Comparison of ENCODE assay signal across 8 cellular contexts in the genomic region with DNA sequence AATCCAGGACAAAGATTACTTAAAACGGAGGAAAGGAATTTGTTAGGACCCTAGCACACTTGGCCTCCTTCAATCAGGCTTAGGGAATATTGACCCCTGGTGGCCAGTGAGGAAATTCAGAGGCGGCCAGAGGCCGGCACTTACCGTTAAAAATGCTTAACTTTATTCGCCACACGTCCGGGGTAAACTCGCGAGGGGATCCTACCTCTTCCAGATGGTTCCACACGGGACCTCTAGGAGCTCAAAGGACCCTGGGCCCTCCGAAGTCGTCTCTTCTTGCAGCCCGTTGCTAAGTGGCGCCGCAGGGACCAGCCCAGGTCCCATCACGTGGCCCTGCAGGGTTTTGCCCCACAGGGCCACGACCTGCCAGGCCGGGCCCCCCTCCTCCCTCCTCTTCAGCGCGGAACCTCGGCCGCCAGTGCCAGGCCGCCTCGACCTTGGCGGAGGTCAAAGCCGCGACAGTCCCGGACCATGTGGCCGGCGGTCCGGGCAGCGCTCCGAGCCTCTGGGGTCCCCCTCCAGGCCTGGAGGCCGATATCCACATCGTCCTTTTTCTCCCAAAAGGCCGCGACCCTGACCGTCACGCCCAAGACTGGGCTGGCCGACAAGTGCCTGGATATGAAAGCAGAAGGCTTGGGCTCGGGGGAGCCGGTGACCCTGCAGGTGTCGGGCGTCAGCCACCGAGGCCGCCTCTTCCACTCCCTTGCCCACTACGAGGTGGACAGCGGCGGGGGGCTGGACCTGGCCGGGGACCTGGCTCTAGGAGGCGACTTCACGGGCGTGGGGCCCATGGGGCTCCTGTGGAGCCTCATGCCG. TPM values are rescaled to one million over a fixed set of nuclear protein-coding genes. Genes with fewer than 3 reads are reported as not detected.
A peak's percentile ranks its signal among the peaks of the same experiment; 100 is the strongest.
DNase-seq lines count a peak whose midpoint lies in the region; ATAC-seq and TF ChIP-seq lines count a peak whose summit lies in the region.

No MANE protein-coding gene starts in this region.

- no peaks in the 10 kb centered on the region for H4K20me1 ChIP-seq in GM23338 (replicated peaks; ENCODE audit: insufficient read depth)

- H3K9me3 Mint-ChIP-seq in GM23338 (no peaks in the 10 kb centered on the region), immature natural killer cell (no peaks in the 10 kb centered on the region)

- H3K4me3 ChIP-seq in BJ (ENCODE audit: low read depth, low read length) (peak overlapping the region; percentile 28), GM23338 (peak overlapping the region; percentile 79), skeletal muscle tissue (ENCODE audit: low read length in 3 of 3) (peak overlapping the region; percentile 75 to 84 (median 83))

- H2AFZ ChIP-seq in GM23338 = peak overlapping the region; percentile 98

- H3K27ac ChIP-seq in GM23338 (ENCODE audit: low read depth) (no peak overlapping the region; the same call in 1 of the 2 replicates), caudate nucleus (ENCODE audit: low read depth, low read length) (peak overlapping the region; percentile 76), skeletal muscle tissue (ENCODE audit: low read depth, low read length) (peak overlapping the region; percentile 42)

- H3K4me3 Mint-ChIP-seq in GM23338 (peak overlapping the region; percentile 75), immature natural killer cell (peak overlapping the region; percentile 77 to 87 (median 83))

- H3K36me3 ChIP-seq in BJ (ENCODE audit: control insufficient read depth, insufficient read depth, low read length) (no peaks in the 10 kb centered on the region), GM23338 (ENCODE audit: insufficient read depth) (no peaks in the 10 kb centered on the region), skeletal muscle tissue (ENCODE audit: control insufficient read depth in 3 of 3, insufficient read depth in 3 of 3, low read length in 3 of 3) (peaks cover 0 to 3% (median 0%) of the 10 kb centered on the region in 3 donors)

- ATAC-seq in GM23338 = peak; percentile 74

- CTCF ChIA-PET in BJ (lab: Yijun Ruan, JAX) = interaction anchor here (0.6 to 6.3 kb wide), 16 partner anchors 11 to 142 kb away, joined by 3 to 102 read pairs (median 4); a partner anchor contains a TSS

- no peaks in the 10 kb centered on the region for H3K9me2 ChIP-seq in GM23338 (ENCODE audit: insufficient read depth)

- H3K4me1 ChIP-seq in GM23338 (ENCODE audit: insufficient read depth) (peaks cover 6% of the 10 kb centered on the region; the same call in 1 of the 2 replicates), skeletal muscle tissue (ENCODE audit: control insufficient read depth in 3 of 3, insufficient read depth in 3 of 3, low read length in 3 of 3) (peaks cover 4 to 13% (median 6%) of the 10 kb centered on the region in 3 donors)

- H3K27me3 Mint-ChIP-seq in GM23338 (ENCODE audit: insufficient read depth, low read depth, poor library complexity) = peaks cover 6% of the 10 kb centered on the region
- H3K27me3 Mint-ChIP-seq in immature natural killer cell (ENCODE audit: low read depth in 3 of 3) = peaks cover 2 to 7% (median 2%) of the 10 kb centered on the region in 3 donors

- DNase-seq in BJ (ENCODE audit: low read depth) (peak; percentile 9), GM23338 (ENCODE audit: low spot score) (peak; percentile 85), NCI-H2107 (lab: John Stamatoyannopoulos, UW) (peak; percentile 8), caudate nucleus (lab: John Stamatoyannopoulos, UW) (peak in 52 of 61 donors; percentile 5 to 79 (median 48)), immature natural killer cell (peak; percentile 61 to 65 (median 63)), NCI-H2029 treated with DMSO at 0.1 percent for 48 hours (lab: John Stamatoyannopoulos, UW) (no peak)
- DNase-seq in activated CD4-positive, CD25-positive, alpha-beta regulatory T cell treated with anti-CD3 and anti-CD28 coated beads, Interleukin-2, amount 50 U/mL, for 16 hours (ENCODE audit: low read depth, low spot score) = peak; percentile 18

- no peaks in the 10 kb centered on the region for H3K9me3 ChIP-seq in skeletal muscle tissue (ENCODE audit: control insufficient read depth in 3 of 3, low read length in 3 of 3)

- peak; percentile 86 for TF ChIP-seq CTCF in BJ (IDR thresholded peaks at IDR 0.05; ENCODE audit: insufficient read depth, low read depth, low read length)
- peak; percentile 83 to 92 for TF ChIP-seq CTCF in GM23338 (conservative IDR thresholded peaks at IDR 0.05; ENCODE audit: low read depth in 2 of 2)

- peaks cover 6% of the 10 kb centered on the region; the same call in 2 of the 3 replicates for H3K4me1 Mint-ChIP-seq in GM23338
- peaks cover 5 to 7% of the 10 kb centered on the region in 2 donors for H3K4me1 Mint-ChIP-seq in immature natural killer cell

- no peaks in the 10 kb centered on the region for H3K36me3 Mint-ChIP-seq in GM23338 (ENCODE audit: low read depth)
- H3K36me3 Mint-ChIP-seq in immature natural killer cell = no peaks in the 10 kb centered on the region

- no peaks in the 10 kb centered on the region for H3K27me3 ChIP-seq in BJ (ENCODE audit: control insufficient read depth, insufficient read depth, low read length)
- no peaks in the 10 kb centered on the region for H3K27me3 ChIP-seq in GM23338 (ENCODE audit: insufficient read depth)
- no peaks in the 10 kb centered on the region for H3K27me3 ChIP-seq in skeletal muscle tissue (ENCODE audit: control insufficient read depth in 3 of 3, insufficient read depth in 3 of 3, low read length in 3 of 3)

- H3F3A ChIP-seq in GM23338 (replicated peaks; ENCODE audit: low read depth) = peaks cover 11% of the 10 kb centered on the region

- peak overlapping the region; percentile 50 to 86 (median 82) for H3K9ac ChIP-seq in skeletal muscle tissue (ENCODE audit: low read depth in 1 of 3, low read length in 3 of 3)

- peak overlapping the region; percentile 29; the same call in 1 of the 2 replicates for H3K27ac Mint-ChIP-seq in GM23338
- H3K27ac Mint-ChIP-seq in immature natural killer cell = peak overlapping the region in 5 of 6 donors; percentile 15 to 67 (median 32)

- peak overlapping the region; percentile 92 for H3K4me2 ChIP-seq in GM23338

- POLR2A ChIA-PET in BJ (lab: Charles Lee) = no interaction called here

- no peaks in the 10 kb centered on the region for H3K79me2 ChIP-seq in GM23338 (replicated peaks; ENCODE audit: insufficient read depth)

TF ChIP-seq in GM23338, 12 proteins besides CTCF, POLR2A, EP300 and RAD21 (continues in another document):
- no peak for TF ChIP-seq JUNB (IDR thresholded peaks at IDR 0.05; ENCODE audit: unreplicated experiment)
- no peak for TF ChIP-seq EZH2phosphoT487 (IDR thresholded peaks at IDR 0.05; ENCODE audit: unreplicated experiment)
- TF ChIP-seq, protein P1, sequence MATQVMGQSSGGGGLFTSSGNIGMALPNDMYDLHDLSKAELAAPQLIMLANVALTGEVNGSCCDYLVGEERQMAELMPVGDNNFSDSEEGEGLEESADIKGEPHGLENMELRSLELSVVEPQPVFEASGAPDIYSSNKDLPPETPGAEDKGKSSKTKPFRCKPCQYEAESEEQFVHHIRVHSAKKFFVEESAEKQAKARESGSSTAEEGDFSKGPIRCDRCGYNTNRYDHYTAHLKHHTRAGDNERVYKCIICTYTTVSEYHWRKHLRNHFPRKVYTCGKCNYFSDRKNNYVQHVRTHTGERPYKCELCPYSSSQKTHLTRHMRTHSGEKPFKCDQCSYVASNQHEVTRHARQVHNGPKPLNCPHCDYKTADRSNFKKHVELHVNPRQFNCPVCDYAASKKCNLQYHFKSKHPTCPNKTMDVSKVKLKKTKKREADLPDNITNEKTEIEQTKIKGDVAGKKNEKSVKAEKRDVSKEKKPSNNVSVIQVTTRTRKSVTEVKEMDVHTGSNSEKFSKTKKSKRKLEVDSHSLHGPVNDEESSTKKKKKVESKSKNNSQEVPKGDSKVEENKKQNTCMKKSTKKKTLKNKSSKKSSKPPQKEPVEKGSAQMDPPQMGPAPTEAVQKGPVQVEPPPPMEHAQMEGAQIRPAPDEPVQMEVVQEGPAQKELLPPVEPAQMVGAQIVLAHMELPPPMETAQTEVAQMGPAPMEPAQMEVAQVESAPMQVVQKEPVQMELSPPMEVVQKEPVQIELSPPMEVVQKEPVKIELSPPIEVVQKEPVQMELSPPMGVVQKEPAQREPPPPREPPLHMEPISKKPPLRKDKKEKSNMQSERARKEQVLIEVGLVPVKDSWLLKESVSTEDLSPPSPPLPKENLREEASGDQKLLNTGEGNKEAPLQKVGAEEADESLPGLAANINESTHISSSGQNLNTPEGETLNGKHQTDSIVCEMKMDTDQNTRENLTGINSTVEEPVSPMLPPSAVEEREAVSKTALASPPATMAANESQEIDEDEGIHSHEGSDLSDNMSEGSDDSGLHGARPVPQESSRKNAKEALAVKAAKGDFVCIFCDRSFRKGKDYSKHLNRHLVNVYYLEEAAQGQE (IDR thresholded peaks at IDR 0.05; ENCODE audit: unreplicated experiment) = no peak
- no peak for TF ChIP-seq CREB1 (CRISPR knock-in tag; IDR thresholded peaks at IDR 0.05; ENCODE audit: low read depth)
- no peak for TF ChIP-seq STAT1 (IDR thresholded peaks at IDR 0.05; ENCODE audit: unreplicated experiment)
- no peak for TF ChIP-seq ZNF114 (CRISPR knock-in tag; IDR thresholded peaks at IDR 0.05)

RNA-seq across cellular contexts. Expression of a gene that starts 11.1 kb away (rescaled TPM):
- polyA plus RNA-seq in BJ (2011; rRNA removed) (2.4 and 6.6 TPM in 2 replicates), GM23338 (2016; fragmentation: Nextera tagmentation; extraction: Ambion mirVana) (23.6 and 29.3 TPM in 2 replicates), immature natural killer cell (1 to 10 TPM; 3.5 to 7.7 (median 4.4) TPM)
- polyA minus RNA-seq in BJ (2011; rRNA and poly(A)+ RNA removed) = 1.2 and 1.5 TPM in 2 replicates
- total RNA-seq in GM23338 (2014; rRNA removed; shearing (Covaris generic)) = 7.6 and 10.6 TPM in 2 replicates
- 5.2 TPM for total RNA-seq in skeletal muscle tissue

RNA-seq across cellular contexts. Expression of a gene that starts 21.4 kb away (rescaled TPM):
- polyA plus RNA-seq in BJ (2011; rRNA removed) = not detected in 2 replicates
- polyA minus RNA-seq in BJ (2011; rRNA and poly(A)+ RNA removed) = not detected in 2 replicates
- total RNA-seq in GM23338 (2014; rRNA removed; shearing (Covaris generic)) = 0.83 TPM in 1 of 2 replicates, not detected in the other
- 0.24 and 0.44 TPM in 2 replicates for polyA plus RNA-seq in GM23338 (2016; fragmentation: Nextera tagmentation; extraction: Ambion mirVana)
- under 1 TPM in 1 of 3 donors, not detected in 2; 0.19 TPM for polyA plus RNA-seq in immature natural killer cell
- total RNA-seq in skeletal muscle tissue = not detected

RNA-seq across cellular contexts. Expression of a gene that starts 42.1 kb away (rescaled TPM):
- 0.67 and 0.82 TPM in 2 replicates for polyA plus RNA-seq in BJ (2011; rRNA removed)
- 0.21 and 0.43 TPM in 2 replicates for polyA minus RNA-seq in BJ (2011; rRNA and poly(A)+ RNA removed)
- total RNA-seq in GM23338 (2014; rRNA removed; shearing (Covaris generic)) = 1.6 and 3.7 TPM in 2 replicates
- polyA plus RNA-seq in GM23338 (2016; fragmentation: Nextera tagmentation; extraction: Ambion mirVana) = 0.97 and 1.0 TPM in 2 replicates
- polyA plus RNA-seq in immature natural killer cell = 10 to 100 TPM in 1 of 3 donors, 1 to 10 TPM in 2; 9.4 to 20.3 (median 9.8) TPM
- total RNA-seq in skeletal muscle tissue = 0.52 TPM

Comparison
In these comparisons a context has a peak if more than half of its experiments do, and no peak if none do; other contexts are left out.
1. H3K4me3 ChIP-seq: peak in every context shown above with its lines; median percentile 83 in skeletal muscle tissue; 79 in GM23338; 28 in BJ.